8 cellular contexts compared by ENCODE assay signal in genomic region chr2:108719149-108720044, GRCh38. TPM values are rescaled to one million over a fixed set of nuclear protein-coding genes. Genes with fewer than 3 reads are reported as not detected.
DNase-seq lines count a peak whose midpoint lies in the region; ATAC-seq and TF ChIP-seq lines count a peak whose summit lies in the region.

Gene RANBP2, plus strand, starts transcription at chr2:108719482. Its CDS starts 125 bp downstream, at chr2:108719607.

- H3K36me3 ChIP-seq in upper lobe of left lung, result no peaks in the 10 kb centered on the region

- no peaks in the 10 kb centered on the region for H3K36me3 Mint-ChIP-seq in T-helper 1 cell treated with Interleukin-12 subunit alpha and Interleukin-12 subunit beta and Interleukin-4 antibody, amounts not matched to agents 30 μg/mL and 1 μg/mL, for 36 hours (ENCODE audit: low read depth)

- H3K4me1 Mint-ChIP-seq in T-helper 1 cell treated with Interleukin-12 subunit alpha and Interleukin-12 subunit beta and Interleukin-4 antibody, amounts not matched to agents 30 μg/mL and 1 μg/mL, for 36 hours (ENCODE audit: low read depth), result peaks cover 14% of the 10 kb centered on the region

- H3K4me1 ChIP-seq in upper lobe of left lung, result peaks cover 9 to 27% (median 12%) of the 10 kb centered on the region in 4 donors

- WGBS in upper lobe of left lung, 2 donors, result 0 to 1% methylated on average over 12 to 76 of the region's 97 CpGs

- H3K27me3 ChIP-seq in upper lobe of left lung, result no peaks in the 10 kb centered on the region

- peak; percentile 93 for DNase-seq in NCI-H1694 treated with DMSO at 0.1 percent for 48 hours (lab: John Stamatoyannopoulos, UW)
- peak; percentile 94 for DNase-seq in amniotic stem cell (lab: John Stamatoyannopoulos, UW)
- DNase-seq in left cardiac atrium, result peak; percentile 97
- DNase-seq in posterior vena cava (ENCODE audit: low spot score), result peak; percentile 99
- peak; percentile 94 to 99 for DNase-seq in upper lobe of left lung

- TF ChIP-seq EP300 in upper lobe of left lung (IDR thresholded peaks at IDR 0.05), result peak in 1 of 4 donors; percentile 88

- no peaks in the 10 kb centered on the region for H3K27me3 Mint-ChIP-seq in T-helper 1 cell treated with Interleukin-12 subunit alpha and Interleukin-12 subunit beta and Interleukin-4 antibody, amounts not matched to agents 30 μg/mL and 1 μg/mL, for 36 hours (ENCODE audit: low read depth)

- peak within 1 kb of the TSS; percentile 94 for H3K27ac Mint-ChIP-seq in T-helper 1 cell treated with Interleukin-12 subunit alpha and Interleukin-12 subunit beta and Interleukin-4 antibody, amounts not matched to agents 30 μg/mL and 1 μg/mL, for 36 hours

- peak; percentile 22 to 98 (median 93) for TF ChIP-seq POLR2A in upper lobe of left lung (IDR thresholded peaks at IDR 0.05)

- peak within 1 kb of the TSS; percentile 88 for H3K4me3 Mint-ChIP-seq in T-helper 1 cell treated with Interleukin-12 subunit alpha and Interleukin-12 subunit beta and Interleukin-4 antibody, amounts not matched to agents 30 μg/mL and 1 μg/mL, for 36 hours

- no peaks in the 10 kb centered on the region for H3K9me3 Mint-ChIP-seq in T-helper 1 cell treated with Interleukin-12 subunit alpha and Interleukin-12 subunit beta and Interleukin-4 antibody, amounts not matched to agents 30 μg/mL and 1 μg/mL, for 36 hours

- intact Hi-C loops in left cardiac atrium (cut with DNase I), result no loop called here
- intact Hi-C loops in posterior vena cava (cut with DNase I), result no loop called here

- ATAC-seq in GM18499 (IDR thresholded peaks at IDR 0.05; ENCODE audit: insufficient read depth, unreplicated experiment), result peak; percentile 96
- peak; percentile 96 for ATAC-seq in HG02938 (IDR thresholded peaks at IDR 0.05; ENCODE audit: unreplicated experiment)
- peak; percentile 99 to 100 for ATAC-seq in left cardiac atrium
- ATAC-seq in upper lobe of left lung (ENCODE audit: low FRiP score in 2 of 2), result peak; percentile 100

- H3K9me3 ChIP-seq in upper lobe of left lung, result no peaks in the 10 kb centered on the region

- TF ChIP-seq CTCF in upper lobe of left lung (IDR thresholded peaks at IDR 0.05), result peak in 2 of 6 experiments; percentile 21 to 26

- peak within 1 kb of the TSS; percentile 95 to 99 (median 98) for H3K27ac ChIP-seq in upper lobe of left lung

- H3K4me3 ChIP-seq in upper lobe of left lung, result peak within 1 kb of the TSS; percentile 34 to 88 (median 78)

RNA-seq across cellular contexts. Expression of gene RANBP2, which starts in this region (rescaled TPM):
- total RNA-seq in left cardiac atrium (10 to 100 TPM; 51.4 to 64.8 TPM), posterior vena cava (10 to 100 TPM; 63.7 to 67.1 TPM), upper lobe of left lung (10 to 100 TPM; 46.1 to 97.6 (median 59.4) TPM)

Comparison
In these comparisons a context has a peak if more than half of its experiments do, and no peak if none do; other contexts are left out.
1. Peak in every context shown above with its lines: DNase-seq, ATAC-seq, H3K4me3 ChIP-seq and H3K27ac ChIP-seq.